ENCODE assay signal across 14 cellular contexts in the genomic region with DNA sequence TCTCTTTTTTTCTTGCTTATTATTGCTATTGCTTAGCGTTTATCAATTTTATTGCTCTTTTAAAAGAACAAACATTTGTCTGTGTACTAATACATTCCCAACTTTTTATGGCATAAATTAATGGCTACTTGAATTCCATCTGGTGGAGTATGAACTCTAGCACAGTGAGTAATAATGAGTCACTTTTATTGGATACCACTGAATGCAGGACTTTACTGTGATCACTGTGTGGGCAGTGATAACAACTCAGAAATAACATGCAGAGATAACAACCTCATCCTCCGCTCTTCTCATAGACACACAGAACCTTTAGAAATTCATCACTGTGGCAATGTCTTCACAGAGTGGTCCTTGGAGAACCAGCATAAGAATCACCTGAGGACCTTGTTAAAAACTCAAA.
A peak's percentile ranks its signal among the peaks of the same experiment; 100 is the strongest.
DNase-seq lines count a peak whose midpoint lies in the region; ATAC-seq, FAIRE-seq and TF ChIP-seq lines count a peak whose summit lies in the region.
"Had no signal": no experiment of that assay in that cellular context is flagged by ENCODE, and none has a peak within 500 bp of the region (broad histone marks: within the 10 kb centered on the region; RNA-seq: fewer than 3 reads in every experiment).

No MANE protein-coding gene starts in this region.

- no peak for TF ChIP-seq RAD21 in H1 (IDR thresholded peaks at IDR 0.05 in 1 of 2, conservative IDR thresholded peaks at IDR 0.05 in 1 of 2; ENCODE audit: low read depth in 2 of 2, low read length in 2 of 2)

- H4K20me1 ChIP-seq in H1 (replicated peaks in 1 of 2; ENCODE audit: control insufficient read depth in 1 of 2, insufficient read depth in 2 of 2, low read length in 2 of 2), result no peaks in the 10 kb centered on the region

- H4K91ac ChIP-seq in H1 (replicated peaks; ENCODE audit: insufficient read length, low read length), result no peak overlapping the region

- H3K27me3 Mint-ChIP-seq in activated T-helper 1 cell treated with anti-CD3 and anti-CD28 coated beads, Interleukin-12 subunit alpha, Interleukin-12 subunit beta, Interleukin-2, Interleukin-4 antibody, amounts not matched to agents 30 ng/mL and 10 ng/mL and 1 ng/mL, durations not matched to agents 14 hours and 24 hours and 36 hours (ENCODE audit: insufficient read depth), result peaks cover 12% of the 10 kb centered on the region
- peaks cover 59 to 67% of the 10 kb centered on the region in 2 donors for H3K27me3 Mint-ChIP-seq in effector memory CD8-positive, alpha-beta T cell

- H4K5ac ChIP-seq in H1 (ENCODE audit: insufficient read length, low read depth, low read length), result no peak overlapping the region

- H2AK5ac ChIP-seq in H1 (ENCODE audit: low read depth, low read length), result no peak overlapping the region

- H3K27ac ChIP-seq in Panc1 (ENCODE audit: low read length) (no peak overlapping the region), H1 (ENCODE audit: low read depth, low read length) (no peak overlapping the region), esophagus squamous epithelium (no peak overlapping the region)

- ATAC-seq in Panc1, result peak; percentile 95
- ATAC-seq in activated naive CD4-positive, alpha-beta T cell treated with anti-CD3 and anti-CD28 coated beads, Interleukin-2, amount 50 U/mL, for 72 hours, result no peak
- no peak for ATAC-seq in effector memory CD8-positive, alpha-beta T cell (replicated peaks)

- TF ChIP-seq CTCF in Panc1 (IDR thresholded peaks at IDR 0.05) (no peak), H1 (IDR thresholded peaks at IDR 0.05; ENCODE audit: control extremely low read depth in 1 of 3, insufficient read depth in 1 of 3, low read depth in 1 of 3, low read length in 3 of 3) (no peak), esophagus squamous epithelium (IDR thresholded peaks at IDR 0.05) (no peak)

- no peak for TF ChIP-seq POLR2A in H1 (IDR thresholded peaks at IDR 0.05; ENCODE audit: control extremely low read depth in 1 of 2, low read depth in 2 of 2, low read length in 2 of 2)
- TF ChIP-seq POLR2A in esophagus squamous epithelium (IDR thresholded peaks at IDR 0.05), result no peak

- H3K4me1 Mint-ChIP-seq in activated T-helper 1 cell treated with anti-CD3 and anti-CD28 coated beads, Interleukin-12 subunit alpha, Interleukin-12 subunit beta, Interleukin-2, Interleukin-4 antibody, amounts not matched to agents 30 ng/mL and 10 ng/mL and 1 ng/mL, durations not matched to agents 14 hours and 24 hours and 36 hours (ENCODE audit: low read depth), result no peaks in the 10 kb centered on the region
- no peaks in the 10 kb centered on the region for H3K4me1 Mint-ChIP-seq in effector memory CD8-positive, alpha-beta T cell (ENCODE audit: low read depth in 2 of 2)

- in situ Hi-C loops in Panc1 (cut with HindIII; ENCODE audit: low pct_unique_long_range_greater_than_20kb, low sequenced_read_pairs), result no loop called here

- H3K56ac ChIP-seq in H1 (replicated peaks; ENCODE audit: insufficient read length, low read depth, low read length), result no peak overlapping the region

- H4K8ac ChIP-seq in H1 (ENCODE audit: extremely low read depth, insufficient read depth, low read length), result no peak overlapping the region

- H3K27me3 ChIP-seq in Panc1 (ENCODE audit: control insufficient read depth, insufficient read depth, low read length) (no peaks in the 10 kb centered on the region), H1 (replicated peaks in 1 of 4; ENCODE audit: control insufficient read depth in 3 of 4, extremely low read depth in 1 of 4, insufficient read depth in 3 of 4, low read length in 3 of 4) (no peaks in the 10 kb centered on the region), esophagus squamous epithelium (peaks cover 0 to 14% (median 0%) of the 10 kb centered on the region in 4 donors)

- H3K14ac ChIP-seq in H1 (ENCODE audit: insufficient read length), result no peak overlapping the region

- FAIRE-seq in H1 (lab: Jason Lieb, UNC), result no peak
- FAIRE-seq: D721Med had no signal

- H3K23me2 ChIP-seq in H1 (ENCODE audit: low read depth, low read length), result peaks cover 2% of the 10 kb centered on the region; the same call in 1 of the 2 replicates

- H2BK12ac ChIP-seq in H1 (ENCODE audit: low read depth, low read length), result no peak overlapping the region

- H3K79me1 ChIP-seq in H1 (ENCODE audit: low read depth, low read length), result no peaks in the 10 kb centered on the region

- BruUV-seq in Panc1 (replicated peaks; lab: Mats Ljungman, UMichigan), result no TSS peak

- H2BK20ac ChIP-seq in H1 (ENCODE audit: low read length), result peak overlapping the region; percentile 86

- no peak overlapping the region for H3K4me3 Mint-ChIP-seq in activated T-helper 1 cell treated with anti-CD3 and anti-CD28 coated beads, Interleukin-12 subunit alpha, Interleukin-12 subunit beta, Interleukin-2, Interleukin-4 antibody, amounts not matched to agents 30 ng/mL and 10 ng/mL and 1 ng/mL, durations not matched to agents 14 hours and 24 hours and 36 hours
- H3K4me3 Mint-ChIP-seq in effector memory CD8-positive, alpha-beta T cell, result no peak overlapping the region
- H3K4me3 Mint-ChIP-seq: activated CD4-positive, alpha-beta memory T cell treated with anti-CD3 and anti-CD28 coated beads for 36 hours; activated naive CD4-positive, alpha-beta T cell treated with anti-CD3 and anti-CD28 coated beads for 36 hours had no signal

- H2AFZ ChIP-seq in H1 (ENCODE audit: low read length), result no peak overlapping the region

- no peak overlapping the region for H3K9ac ChIP-seq in H1 (replicated peaks in 1 of 4; ENCODE audit: extremely low read depth in 1 of 4, low read depth in 3 of 4, low read length in 3 of 4)

- intact Hi-C loops in Panc1 (cut with micrococcal nuclease; ENCODE audit: unreplicated experiment), result no loop called here
- intact Hi-C loops in activated T-helper 1 cell treated with anti-CD3 and anti-CD28 coated beads, Interleukin-12 subunit alpha, Interleukin-12 subunit beta, Interleukin-2, Interleukin-4 antibody, amounts not matched to agents 30 ng/mL and 10 ng/mL and 1 ng/mL, durations not matched to agents 14 hours and 24 hours and 36 hours (cut with micrococcal nuclease), result no loop called here
- intact Hi-C loops in esophagus squamous epithelium (cut with DNase I), result no loop called here

- no peak overlapping the region for H2BK5ac ChIP-seq in H1 (ENCODE audit: low read depth, low read length)

- WGBS in H1 (ENCODE audit: extremely low coverage in 1 of 2, insufficient coverage in 1 of 2, insufficient read length in 1 of 2, insufficient replicate concordance in 2 of 2, low coverage in 1 of 2, low lambda C conversion rate in 2 of 2, missing lambda C conversion rate in 1 of 2), 2 experiments, result 94% methylated on average over 2 of the region's 2 CpGs; no CpG with 5 or more reads in 1 of the 2 experiments
- WGBS in esophagus squamous epithelium, 2 donors, result 77 to 88% methylated on average over 2 of the region's 2 CpGs

- no peaks in the 10 kb centered on the region for H3K9me3 Mint-ChIP-seq in activated naive CD4-positive, alpha-beta T cell treated with anti-CD3 and anti-CD28 coated beads, Interleukin-2, amount 50 U/mL, for 72 hours
- H3K9me3 Mint-ChIP-seq in activated T-helper 1 cell treated with anti-CD3 and anti-CD28 coated beads, Interleukin-12 subunit alpha, Interleukin-12 subunit beta, Interleukin-2, Interleukin-4 antibody, amounts not matched to agents 30 ng/mL and 10 ng/mL and 1 ng/mL, durations not matched to agents 14 hours and 24 hours and 36 hours, result no peaks in the 10 kb centered on the region
- H3K9me3 Mint-ChIP-seq in effector memory CD8-positive, alpha-beta T cell, result no peaks in the 10 kb centered on the region
- H3K9me3 Mint-ChIP-seq: activated naive CD4-positive, alpha-beta T cell treated with anti-CD3 and anti-CD28 coated beads for 36 hours had no signal

- no peak for TF ChIP-seq EP300 in H1 (IDR thresholded peaks at IDR 0.05; ENCODE audit: borderline replicate concordance in 1 of 2, low read depth in 2 of 2, low read length in 2 of 2)

- H3K4me3 ChIP-seq in Panc1 (ENCODE audit: low read depth in 2 of 2, low read length in 2 of 2) (no peak overlapping the region), H1 (ENCODE audit: extremely low read depth in 1 of 4, insufficient read depth in 2 of 4, low read depth in 3 of 4, low read length in 4 of 4) (peak overlapping the region in 1 of 4 experiments; percentile 27; a peak in 1 of 8 replicates), esophagus squamous epithelium (no peak overlapping the region)

- no peaks in the 10 kb centered on the region for H3K79me2 ChIP-seq in H1 (ENCODE audit: control insufficient read depth in 1 of 2, insufficient read depth in 2 of 2, low read length in 2 of 2)

- H3K18ac ChIP-seq in H1 (ENCODE audit: extremely low read depth, low read length), result no peak overlapping the region

- H3K4me1 ChIP-seq in Panc1 (ENCODE audit: control insufficient read depth, insufficient read depth, low read length), result no peaks in the 10 kb centered on the region
- peaks cover 0 to 7% (median 2%) of the 10 kb centered on the region in 4 experiments; a peak in 4 of 7 replicates for H3K4me1 ChIP-seq in H1 (replicated peaks in 1 of 4; ENCODE audit: control insufficient read depth in 3 of 4, insufficient read depth in 4 of 4, low read length in 3 of 4)
- H3K4me1 ChIP-seq in esophagus squamous epithelium, result no peaks in the 10 kb centered on the region

- H2BK15ac ChIP-seq in H1 (ENCODE audit: low read length), result no peak overlapping the region

- H3K9me3 ChIP-seq in Panc1 (ENCODE audit: control insufficient read depth, insufficient read depth, low read depth, low read length), result peaks cover 6% of the 10 kb centered on the region; the same call in 1 of the 2 replicates
- no peaks in the 10 kb centered on the region for H3K9me3 ChIP-seq in H1 (ENCODE audit: insufficient read depth in 2 of 2, low read depth in 1 of 2, low read length in 1 of 2)
- H3K9me3 ChIP-seq in esophagus squamous epithelium, result no peaks in the 10 kb centered on the region

- peak overlapping the region; percentile 46 to 54; a peak in 2 of 4 replicates for H3K4me2 ChIP-seq in H1 (ENCODE audit: insufficient read depth in 1 of 2, low read depth in 2 of 2, low read length in 2 of 2)

- no peak overlapping the region for H2BK120ac ChIP-seq in H1 (replicated peaks; ENCODE audit: low read depth, low read length)

- DNase-seq in EL (peak; percentile 93), Panc1 (ENCODE audit: low read depth, low spot score) (peak; percentile 20), H1 (ENCODE audit: low read depth in 1 of 2, low spot score in 2 of 2) (no peak), non-pigmented ciliary epithelial cell (ENCODE audit: low read depth) (peak; percentile 73), esophagus squamous epithelium (lab: John Stamatoyannopoulos, UW) (no peak)
- DNase-seq in activated naive CD4-positive, alpha-beta T cell treated with anti-CD3 and anti-CD28 coated beads, Interleukin-2, amount 50 U/mL, for 72 hours (ENCODE audit: low spot score in 2 of 2), result no peak
- no peak for DNase-seq in activated T-helper 1 cell treated with anti-CD3 and anti-CD28 coated beads, Interleukin-12 subunit alpha, Interleukin-12 subunit beta, Interleukin-2, Interleukin-4 antibody, amounts not matched to agents 30 ng/mL and 10 ng/mL and 1 ng/mL, durations not matched to agents 14 hours and 24 hours and 36 hours (ENCODE audit: low spot score)
- no peak for DNase-seq in effector memory CD8-positive, alpha-beta T cell
- DNase-seq: activated CD4-positive, alpha-beta memory T cell treated with anti-CD3 and anti-CD28 coated beads for 36 hours; activated naive CD4-positive, alpha-beta T cell treated with anti-CD3 and anti-CD28 coated beads for 36 hours; effector CD4-positive, alpha-beta T cell; NCI-H1436; T-helper 1 cell had no signal

- no peaks in the 10 kb centered on the region for H3K36me3 ChIP-seq in Panc1 (ENCODE audit: control insufficient read depth, insufficient read depth, low read length)
- H3K36me3 ChIP-seq in H1 (ENCODE audit: control insufficient read depth in 2 of 4, insufficient read depth in 4 of 4, low read length in 3 of 4), result no peaks in the 10 kb centered on the region
- H3K36me3 ChIP-seq in esophagus squamous epithelium, result no peaks in the 10 kb centered on the region

- POLR2A ChIA-PET in Panc1 (lab: Charles Lee) (interaction anchor here (0.6 kb wide), 1 partner anchor 322 kb away, joined by 7 read pairs; no protein-coding TSS in a partner anchor), H1 (lab: Charles Lee; ENCODE audit: partially characterized antibody) (no interaction called here)

- no peak overlapping the region for H3K27ac Mint-ChIP-seq in activated naive CD4-positive, alpha-beta T cell treated with anti-CD3 and anti-CD28 coated beads, Interleukin-2, amount 50 U/mL, for 72 hours
- H3K27ac Mint-ChIP-seq in activated T-helper 1 cell treated with anti-CD3 and anti-CD28 coated beads, Interleukin-12 subunit alpha, Interleukin-12 subunit beta, Interleukin-2, Interleukin-4 antibody, amounts not matched to agents 30 ng/mL and 10 ng/mL and 1 ng/mL, durations not matched to agents 14 hours and 24 hours and 36 hours, result no peak overlapping the region
- H3K27ac Mint-ChIP-seq in effector memory CD8-positive, alpha-beta T cell, result no peak overlapping the region
- H3K27ac Mint-ChIP-seq: activated CD4-positive, alpha-beta memory T cell treated with anti-CD3 and anti-CD28 coated beads for 36 hours; activated naive CD4-positive, alpha-beta T cell treated with anti-CD3 and anti-CD28 coated beads for 36 hours had no signal

- no peak overlapping the region for H3K4ac ChIP-seq in H1 (replicated peaks; ENCODE audit: insufficient read length, low read depth, low read length)

- H3K23ac ChIP-seq in H1 (ENCODE audit: insufficient read length), result no peak overlapping the region

- CTCF ChIA-PET in Panc1 (lab: Charles Lee), result interaction anchor here (0.6 kb wide), 1 partner anchor 138 kb away, joined by 10 read pairs; no protein-coding TSS in a partner anchor
- CTCF ChIA-PET in H1 (lab: Charles Lee; ENCODE audit: partially characterized antibody), result no interaction called here

- H3K36me3 Mint-ChIP-seq in activated naive CD4-positive, alpha-beta T cell treated with anti-CD3 and anti-CD28 coated beads, Interleukin-2, amount 50 U/mL, for 72 hours, result no peaks in the 10 kb centered on the region
- H3K36me3 Mint-ChIP-seq in activated T-helper 1 cell treated with anti-CD3 and anti-CD28 coated beads, Interleukin-12 subunit alpha, Interleukin-12 subunit beta, Interleukin-2, Interleukin-4 antibody, amounts not matched to agents 30 ng/mL and 10 ng/mL and 1 ng/mL, durations not matched to agents 14 hours and 24 hours and 36 hours (ENCODE audit: low read depth), result no peaks in the 10 kb centered on the region
- H3K36me3 Mint-ChIP-seq in effector memory CD8-positive, alpha-beta T cell (ENCODE audit: insufficient read depth), result no peaks in the 10 kb centered on the region
- H3K36me3 Mint-ChIP-seq: activated CD4-positive, alpha-beta memory T cell treated with anti-CD3 and anti-CD28 coated beads for 36 hours had no signal

Comparison
In these comparisons a context has a peak if more than half of its experiments do, and no peak if none do; other contexts are left out.
1. DNase-seq: peak in EL (single experiment), Panc1 (single experiment) and non-pigmented ciliary epithelial cell (single experiment); none in H1 (0 of 2), activated naive CD4-positive, alpha-beta T cell treated with anti-CD3 and anti-CD28 coated beads, Interleukin-2, amount 50 U/mL, for 72 hours (0 of 2), activated T-helper 1 cell treated with anti-CD3 and anti-CD28 coated beads, Interleukin-12 subunit alpha, Interleukin-12 subunit beta, Interleukin-2, Interleukin-4 antibody, amounts not matched to agents 30 ng/mL and 10 ng/mL and 1 ng/mL, durations not matched to agents 14 hours and 24 hours and 36 hours (single experiment), esophagus squamous epithelium (single experiment) and effector memory CD8-positive, alpha-beta T cell (0 of 3).